Comparison of ENCODE assay signal across 8 cellular contexts in genomic region chr5:69167488-69167845, GRCh38. TPM values are rescaled to one million over a fixed set of nuclear protein-coding genes. Genes with fewer than 3 reads are reported as not detected.
DNase-seq lines count a peak whose midpoint lies in the region; ATAC-seq and TF ChIP-seq lines count a peak whose summit lies in the region.

No MANE protein-coding gene starts in this region.

- peaks cover 30% of the 10 kb centered on the region for H3K36me3 Mint-ChIP-seq in activated CD4-positive, alpha-beta memory T cell treated with anti-CD3 and anti-CD28 coated beads for 36 hours

- DNase-seq in heart left ventricle (no peak), Right ventricle myocardium superior (no peak), NCI-H1930 (lab: John Stamatoyannopoulos, UW) (no peak)
- DNase-seq in activated CD4-positive, alpha-beta memory T cell treated with anti-CD3 and anti-CD28 coated beads for 36 hours: no peak
- DNase-seq in stimulated activated naive CD8-positive, alpha-beta T cell treated with anti-CD3 and anti-CD28 coated beads, Interleukin-15, amount 100 ng/mL, for 72 hours: no peak

- H3K4me3 Mint-ChIP-seq in activated CD4-positive, alpha-beta memory T cell treated with anti-CD3 and anti-CD28 coated beads for 36 hours: peak overlapping the region; percentile 92
- peak overlapping the region; percentile 93 to 97 for H3K4me3 Mint-ChIP-seq in stimulated activated naive CD8-positive, alpha-beta T cell treated with anti-CD3 and anti-CD28 coated beads, Interleukin-15, amount 100 ng/mL, for 72 hours

- H3K9me3 ChIP-seq in heart left ventricle (no peaks in the 10 kb centered on the region), iPS-18a (ENCODE audit: control insufficient read depth, low read depth, low read length) (no peaks in the 10 kb centered on the region)

- intact Hi-C loops in heart left ventricle (cut with DNase I): loop anchor here in 6 of 10 donors (2.0 to 10.0 kb wide), 10 partner anchors 21 to 167 kb away; partner anchors contain the start of genes CCDC125 (in 2 of the 6), CDK7 (in 1 of the 6), CENPH (in 1 of the 6) and SLC30A5 (in 1 of the 6)
- intact Hi-C loops in Right ventricle myocardium superior (cut with DNase I): loop anchor here (2.0 kb wide), 1 partner anchor 73 kb away; the partner anchor contains the start of gene SLC30A5
- intact Hi-C loops in activated CD4-positive, alpha-beta memory T cell treated with anti-CD3 and anti-CD28 coated beads for 36 hours (cut with micrococcal nuclease): loop anchor here (1.0 to 10.0 kb wide), 5 partner anchors 22 to 202 kb away; partner anchors contain the start of genes AK6, CDK7, CENPH and RAD17

- POLR2A ChIA-PET in activated CD4-positive, alpha-beta memory T cell treated with anti-CD3 and anti-CD28 coated beads for 36 hours (lab: Charles Lee): interaction anchor here (0.6 to 1.9 kb wide), 3 partner anchors 10 to 74 kb away, joined by 3 to 9 read pairs (median 5); partner anchors contain the start of gene SLC30A5

- peak overlapping the region; percentile 58 to 87 (median 72) for H3K4me3 ChIP-seq in heart left ventricle
- peak overlapping the region; percentile 82 for H3K4me3 ChIP-seq in iPS-18a (ENCODE audit: low read length)

- H3K9ac ChIP-seq in iPS-18a (ENCODE audit: low read length): peak overlapping the region; percentile 91

- no peaks in the 10 kb centered on the region for H3K27me3 ChIP-seq in heart left ventricle
- H3K27me3 ChIP-seq in iPS-18a (ENCODE audit: control insufficient read depth, insufficient read depth, low read length): no peaks in the 10 kb centered on the region

- H3K27ac Mint-ChIP-seq in activated CD4-positive, alpha-beta memory T cell treated with anti-CD3 and anti-CD28 coated beads for 36 hours: peak overlapping the region; percentile 78
- peak overlapping the region; percentile 96 to 98 for H3K27ac Mint-ChIP-seq in stimulated activated naive CD8-positive, alpha-beta T cell treated with anti-CD3 and anti-CD28 coated beads, Interleukin-15, amount 100 ng/mL, for 72 hours

- TF ChIP-seq POLR2A in heart left ventricle (IDR thresholded peaks at IDR 0.05): no peak

- peak overlapping the region in 4 of 12 donors; percentile 27 to 71 (median 64) for H3K27ac ChIP-seq in heart left ventricle
- peak overlapping the region; percentile 85 for H3K27ac ChIP-seq in iPS-18a (ENCODE audit: low read length)

- no peaks in the 10 kb centered on the region for H3K27me3 Mint-ChIP-seq in activated CD4-positive, alpha-beta memory T cell treated with anti-CD3 and anti-CD28 coated beads for 36 hours
- H3K27me3 Mint-ChIP-seq in stimulated activated naive CD8-positive, alpha-beta T cell treated with anti-CD3 and anti-CD28 coated beads, Interleukin-15, amount 100 ng/mL, for 72 hours: no peaks in the 10 kb centered on the region

- peaks cover 28% of the 10 kb centered on the region for H3K4me1 Mint-ChIP-seq in activated CD4-positive, alpha-beta memory T cell treated with anti-CD3 and anti-CD28 coated beads for 36 hours (ENCODE audit: low read depth)
- H3K4me1 Mint-ChIP-seq in stimulated activated naive CD8-positive, alpha-beta T cell treated with anti-CD3 and anti-CD28 coated beads, Interleukin-15, amount 100 ng/mL, for 72 hours: peaks cover 33% of the 10 kb centered on the region

- peaks cover 0 to 19% (median 11%) of the 10 kb centered on the region in 12 donors for H3K4me1 ChIP-seq in heart left ventricle
- peaks cover 14% of the 10 kb centered on the region for H3K4me1 ChIP-seq in iPS-18a (ENCODE audit: control insufficient read depth, low read depth, low read length)

- H3K36me3 ChIP-seq in heart left ventricle (peaks cover 0 to 17% (median 0%) of the 10 kb centered on the region in 9 donors), iPS-18a (ENCODE audit: control insufficient read depth, low read depth, low read length) (peaks cover 42% of the 10 kb centered on the region)

- no peak for ATAC-seq in heart left ventricle
- no peak for ATAC-seq in Right ventricle myocardium superior (ENCODE audit: poor library complexity)
- no peak for ATAC-seq in stimulated activated naive CD8-positive, alpha-beta T cell treated with anti-CD3 and anti-CD28 coated beads, Interleukin-15, amount 100 ng/mL, for 72 hours
- ATAC-seq in GM18511 (IDR thresholded peaks at IDR 0.05; ENCODE audit: unreplicated experiment): no peak
- ATAC-seq in HG02970 (IDR thresholded peaks at IDR 0.05; ENCODE audit: low FRiP score, unreplicated experiment): no peak

- TF ChIP-seq CTCF in heart left ventricle (IDR thresholded peaks at IDR 0.05): no peak

- CTCF ChIA-PET in activated CD4-positive, alpha-beta memory T cell treated with anti-CD3 and anti-CD28 coated beads for 36 hours (lab: Charles Lee): interaction anchor here (2.4 kb wide), 1 partner anchor 74 kb away, joined by 11 read pairs; the partner anchor contains the start of gene SLC30A5

- 1 to 2% (median 2%) methylated on average over 10 to 11 of the region's 11 CpGs for WGBS in heart left ventricle, 4 donors

- no peaks in the 10 kb centered on the region for H3K9me3 Mint-ChIP-seq in activated CD4-positive, alpha-beta memory T cell treated with anti-CD3 and anti-CD28 coated beads for 36 hours
- H3K9me3 Mint-ChIP-seq in stimulated activated naive CD8-positive, alpha-beta T cell treated with anti-CD3 and anti-CD28 coated beads, Interleukin-15, amount 100 ng/mL, for 72 hours: peaks cover 0 to 4% of the 10 kb centered on the region in 2 donors

RNA-seq across cellular contexts. Expression of gene CCNB1, which starts 0.5 kb away (rescaled TPM):
- 10 to 100 TPM in 1 of 9 donors, 1 to 10 TPM in 8; 1.3 to 22.9 (median 3.8) TPM for total RNA-seq in heart left ventricle
- polyA plus RNA-seq in heart left ventricle: 1 to 10 TPM; 1.4 to 3.6 TPM
- 2.5 TPM for total RNA-seq in Right ventricle myocardium superior
- total RNA-seq in activated CD4-positive, alpha-beta memory T cell treated with anti-CD3 and anti-CD28 coated beads for 36 hours: 100 to 1,000 TPM; 178 to 189 TPM

RNA-seq across cellular contexts. Expression of gene CENPH, which starts 21.9 kb away (rescaled TPM):
- total RNA-seq in heart left ventricle (1 to 10 TPM; 1.1 to 6.9 (median 2.7) TPM), Right ventricle myocardium superior (3.2 TPM)
- 1 to 10 TPM; 2.0 to 3.8 TPM for polyA plus RNA-seq in heart left ventricle
- total RNA-seq in activated CD4-positive, alpha-beta memory T cell treated with anti-CD3 and anti-CD28 coated beads for 36 hours: 10 to 100 TPM; 80.7 to 82.0 TPM

Comparison
In these comparisons a context has a peak if more than half of its experiments do, and no peak if none do; other contexts are left out.
1. RNA of gene CCNB1, which starts 0.5 kb away (total RNA-seq): 178 to 189 TPM in activated CD4-positive, alpha-beta memory T cell treated with anti-CD3 and anti-CD28 coated beads for 36 hours; 1.3 to 22.9 TPM in heart left ventricle and 2.5 TPM in Right ventricle myocardium superior (single experiment); every median in the first group is over 4 times any median in the second.
2. RNA of gene CENPH, which starts 21.9 kb away (total RNA-seq): 80.7 to 82.0 TPM in activated CD4-positive, alpha-beta memory T cell treated with anti-CD3 and anti-CD28 coated beads for 36 hours; 3.2 TPM in Right ventricle myocardium superior (single experiment) and 1.1 to 6.9 TPM in heart left ventricle; every median in the first group is over 10 times any median in the second.